8 cellular contexts compared by ENCODE assay signal in the genomic region with DNA sequence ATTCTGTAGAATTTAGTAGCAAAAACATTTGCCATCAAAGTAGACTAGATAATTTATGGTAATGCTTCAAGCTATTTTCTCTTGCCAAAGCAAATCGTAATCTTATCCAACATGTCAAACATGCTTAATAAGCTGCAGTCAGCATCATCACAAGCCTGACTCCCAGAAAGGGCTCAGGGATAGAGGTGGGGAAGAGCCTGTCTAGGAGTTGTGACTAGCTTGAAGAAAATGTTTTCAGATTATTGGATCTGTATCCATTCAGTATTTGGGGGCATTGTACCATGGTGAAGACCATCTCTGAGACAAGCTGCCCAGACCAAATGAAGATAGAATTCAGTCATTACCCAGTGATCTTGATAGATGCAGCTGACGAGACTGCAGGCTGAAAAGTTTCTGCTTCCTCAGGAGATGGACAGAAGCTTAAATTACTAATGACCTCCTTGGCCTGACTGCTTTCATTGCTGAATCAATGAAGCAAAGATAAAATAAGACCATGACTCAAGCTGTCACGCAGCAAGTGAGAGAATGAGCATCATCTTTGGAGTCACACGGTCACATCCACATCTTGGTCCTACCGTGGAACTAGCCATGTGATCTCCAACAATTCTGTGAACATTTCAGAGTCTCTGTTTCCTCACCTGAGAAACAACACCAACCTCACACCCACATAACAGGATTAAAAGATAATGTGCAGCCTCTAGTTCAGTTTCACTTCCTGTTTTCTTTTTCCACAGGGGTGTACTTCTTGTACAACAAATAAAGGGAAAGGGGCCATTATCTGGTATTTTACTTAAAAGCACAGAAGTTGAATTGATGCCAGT. TPM values are rescaled to one million over a fixed set of nuclear protein-coding genes. Genes with fewer than 3 reads are reported as not detected.
DNase-seq lines count a peak whose midpoint lies in the region; ATAC-seq and TF ChIP-seq lines count a peak whose summit lies in the region.

No MANE protein-coding gene starts in this region.

- POLR2A ChIA-PET in activated CD4-positive, alpha-beta memory T cell treated with anti-CD3 and anti-CD28 coated beads for 36 hours (lab: Charles Lee), result interaction anchor here (1.1 to 1.9 kb wide), 5 partner anchors 11 to 80 kb away, joined by 4 to 8 read pairs (median 5); partner anchors contain the start of genes ERAP2 and LNPEP

- H3K4me1 ChIP-seq in foreskin keratinocyte, result peaks cover 15% of the 10 kb centered on the region

- H3K27ac ChIP-seq in foreskin keratinocyte, result no peak overlapping the region

- H3K27me3 Mint-ChIP-seq in activated CD4-positive, alpha-beta memory T cell treated with anti-CD3 and anti-CD28 coated beads for 36 hours, result no peaks in the 10 kb centered on the region

- peak overlapping the region; percentile 87 for H3K27ac Mint-ChIP-seq in activated CD4-positive, alpha-beta memory T cell treated with anti-CD3 and anti-CD28 coated beads for 36 hours

- H3K4me1 Mint-ChIP-seq in activated CD4-positive, alpha-beta memory T cell treated with anti-CD3 and anti-CD28 coated beads for 36 hours (ENCODE audit: low read depth), result peaks cover 57% of the 10 kb centered on the region

- intact Hi-C loops in activated CD4-positive, alpha-beta memory T cell treated with anti-CD3 and anti-CD28 coated beads for 36 hours (cut with micrococcal nuclease), result loop anchor here (1.0 kb wide), 3 partner anchors 9 to 16 kb away; partner anchors contain the start of gene ERAP2

- DNase-seq in A172 (ENCODE audit: low spot score), result peak; percentile 30
- DNase-seq in activated CD4-positive, alpha-beta memory T cell treated with anti-CD3 and anti-CD28 coated beads for 36 hours, result peak; percentile 50
- DNase-seq in stimulated activated naive CD8-positive, alpha-beta T cell treated with anti-CD3 and anti-CD28 coated beads, Interleukin-15, Interleukin-2, amounts not matched to agents 100 U/mL and 50 U/mL, for 24 hours, result no peak
- DNase-seq in foreskin keratinocyte, result no peak
- DNase-seq in NCI-H187 treated with DMSO at 0.1 percent for 48 hours (lab: John Stamatoyannopoulos, UW), result no peak
- no peak for DNase-seq in NCI-H1436 (lab: John Stamatoyannopoulos, UW)

- no peak for TF ChIP-seq CTCF in foreskin keratinocyte (conservative IDR thresholded peaks at IDR 0.05)

- peak overlapping the region; percentile 35 for H3K4me3 Mint-ChIP-seq in activated CD4-positive, alpha-beta memory T cell treated with anti-CD3 and anti-CD28 coated beads for 36 hours

- H3K27me3 ChIP-seq in foreskin keratinocyte, result no peaks in the 10 kb centered on the region

- peaks cover 57% of the 10 kb centered on the region for H3K36me3 Mint-ChIP-seq in activated CD4-positive, alpha-beta memory T cell treated with anti-CD3 and anti-CD28 coated beads for 36 hours

- CTCF ChIA-PET in activated CD4-positive, alpha-beta memory T cell treated with anti-CD3 and anti-CD28 coated beads for 36 hours (lab: Charles Lee), result interaction anchor here (0.9 to 4.1 kb wide), 7 partner anchors 10 to 276 kb away, joined by 3 to 25 read pairs (median 5); partner anchors contain the start of gene ERAP1

- ATAC-seq in GM19035 (IDR thresholded peaks at IDR 0.05; ENCODE audit: unreplicated experiment) (peak; percentile 81), HG03139 (IDR thresholded peaks at IDR 0.05; ENCODE audit: unreplicated experiment) (peak; percentile 80), foreskin keratinocyte (no peak)
- ATAC-seq in stimulated activated naive CD8-positive, alpha-beta T cell treated with anti-CD3 and anti-CD28 coated beads, Interleukin-15, Interleukin-2, amounts not matched to agents 100 U/mL and 50 U/mL, for 24 hours, result peak; percentile 80

- H3K9me3 Mint-ChIP-seq in activated CD4-positive, alpha-beta memory T cell treated with anti-CD3 and anti-CD28 coated beads for 36 hours, result no peaks in the 10 kb centered on the region

RNA-seq across cellular contexts. Expression of gene ERAP2, which starts 9.4 kb away (rescaled TPM):
- 91.9 and 97.0 TPM in 2 replicates for total RNA-seq in A172 (2014; rRNA removed; shearing (Covaris generic))
- 10 to 100 TPM; 44.8 to 48.9 TPM for total RNA-seq in activated CD4-positive, alpha-beta memory T cell treated with anti-CD3 and anti-CD28 coated beads for 36 hours
- total RNA-seq in foreskin keratinocyte, result 29.8 and 66.7 TPM in 2 replicates
- 11.6 and 23.3 TPM in 2 replicates for polyA plus RNA-seq in foreskin keratinocyte

RNA-seq across cellular contexts. Expression of gene LNPEP, which starts 50.2 kb away (rescaled TPM):
- total RNA-seq in A172 (2014; rRNA removed; shearing (Covaris generic)), result 25.8 and 30.2 TPM in 2 replicates
- total RNA-seq in activated CD4-positive, alpha-beta memory T cell treated with anti-CD3 and anti-CD28 coated beads for 36 hours, result 10 to 100 TPM; 44.7 to 45.8 TPM
- total RNA-seq in foreskin keratinocyte, result 28.9 and 30.7 TPM in 2 replicates
- 2.9 and 3.1 TPM in 2 replicates for polyA plus RNA-seq in foreskin keratinocyte

Comparison
In these comparisons a context has a peak if more than half of its experiments do, and no peak if none do; other contexts are left out.
1. DNase-seq: peak in A172 (single experiment) and activated CD4-positive, alpha-beta memory T cell treated with anti-CD3 and anti-CD28 coated beads for 36 hours (single experiment); none in stimulated activated naive CD8-positive, alpha-beta T cell treated with anti-CD3 and anti-CD28 coated beads, Interleukin-15, Interleukin-2, amounts not matched to agents 100 U/mL and 50 U/mL, for 24 hours (single experiment), foreskin keratinocyte (0 of 2), NCI-H187 treated with DMSO at 0.1 percent for 48 hours (single experiment) and NCI-H1436 (single experiment).